In genomic region chr13:66996503-66996902, GRCh38 we compare ENCODE assay signal across 34 cellular contexts.
DNase-seq lines count a peak whose midpoint lies in the region; ATAC-seq and TF ChIP-seq lines count a peak whose summit lies in the region.
"Had no signal": no experiment of that assay in that cellular context is flagged by ENCODE, and none has a peak within 500 bp of the region (broad histone marks: within the 10 kb centered on the region; RNA-seq: fewer than 3 reads in every experiment).

No MANE protein-coding gene starts in this region.

- H4K20me1 ChIP-seq in DND-41 (ENCODE audit: insufficient read depth, low read length) = no peaks in the 10 kb centered on the region

- intact Hi-C loops in dorsolateral prefrontal cortex (cut with DNase I) = loop anchor here (5.0 to 10.0 kb wide), 4 partner anchors 68 to 302 kb away; no protein-coding TSS in a partner anchor

- no peak overlapping the region for H3K4me2 ChIP-seq in DND-41 (ENCODE audit: insufficient read depth, low read length)

- DNase-seq in DND-41 (no peak), NAMALWA (ENCODE audit: low spot score) (peak; percentile 33), dorsolateral prefrontal cortex (no peak), renal cortical epithelial cell (ENCODE audit: low read depth) (peak; percentile 4), mesothelial cell of epicardium (ENCODE audit: low spot score in 2 of 2, unreplicated experiment in 2 of 2) (no peak), type B pancreatic cell (ENCODE audit: extremely low spot score, unreplicated experiment) (no peak)
- DNase-seq: ACHN; activated CD4-positive, alpha-beta T cell treated with anti-CD3 and anti-CD28 coated beads for 4 hours; activated CD8-positive, alpha-beta memory T cell treated with anti-CD3 and anti-CD28 coated beads for 24 hours; activated effector memory CD4-positive, alpha-beta T cell treated with Interleukin-2 at 50 U/mL for 16 hours; anterior cingulate cortex; BE2C; effector CD4-positive, alpha-beta T cell; heart left ventricle; MG63; midbrain; naive thymus-derived CD4-positive, alpha-beta T cell; NCI-H1417 treated with DMSO at 0.1 percent for 48 hours; NCI-H2081 treated with DMSO at 0.1 percent for 48 hours; NCI-H2227 treated with DMSO at 0.1 percent for 48 hours; NCI-H526; Peyer's patch; posterior cingulate gyrus; right cardiac atrium; SHP77; stimulated activated CD4-positive, alpha-beta T cell treated with anti-CD3 and anti-CD28 coated beads, Interleukin-1b, Interleukin-23, amount 100 ng/mL, for 48 hours; T-helper 2 cell had no signal

- no peaks in the 10 kb centered on the region for H3K36me3 ChIP-seq in DND-41 (ENCODE audit: insufficient read depth, low read length)
- H3K36me3 ChIP-seq: BE2C, breast epithelium, heart left ventricle, MG63, neutrophil, Peyer's patch, thoracic aorta had no signal

- H3K4me1 ChIP-seq in DND-41 (ENCODE audit: insufficient read depth, low read length) = peaks cover 38% of the 10 kb centered on the region
- H3K4me1 ChIP-seq: breast epithelium, Peyer's patch had no signal

- H3K4me1 Mint-ChIP-seq in mesothelial cell of epicardium (peaks cover 24% of the 10 kb centered on the region), type B pancreatic cell (ENCODE audit: unreplicated experiment) (peaks cover 4% of the 10 kb centered on the region)

- H3K27ac ChIP-seq in DND-41 (ENCODE audit: low read length) (peak overlapping the region; percentile 56), dorsolateral prefrontal cortex (peak overlapping the region in 50 of 59 donors; percentile 0 to 94 (median 86))
- H3K27ac ChIP-seq: breast epithelium, epithelial cell of prostate, heart left ventricle, neutrophil, Peyer's patch, thoracic aorta had no signal

- no peaks in the 10 kb centered on the region for H3K27me3 Mint-ChIP-seq in mesothelial cell of epicardium (ENCODE audit: low read depth)
- peaks cover 4% of the 10 kb centered on the region for H3K27me3 Mint-ChIP-seq in type B pancreatic cell
- H3K27me3 Mint-ChIP-seq: naive thymus-derived CD4-positive, alpha-beta T cell; stimulated activated naive CD8-positive, alpha-beta T cell treated with anti-CD3 and anti-CD28 coated beads, Interleukin-15, Interleukin-2, amounts not matched to agents 100 ng/mL and 50 ng/mL, for 24 hours had no signal

- H2AFZ ChIP-seq in DND-41 (ENCODE audit: low read depth, low read length) = peak overlapping the region; percentile 46; the same call in 1 of the 2 replicates

- TF ChIP-seq CTCF in DND-41 (IDR thresholded peaks at IDR 0.05; ENCODE audit: borderline replicate concordance, extremely low read depth, low read length, poor library complexity, severe bottlenecking) (no peak), dorsolateral prefrontal cortex (IDR thresholded peaks at IDR 0.05 in 54 of 56, conservative IDR thresholded peaks at IDR 0.05 in 2 of 56; ENCODE audit: low read depth in 1 of 56, partially characterized antibody in 56 of 56) (no peak), mesothelial cell of epicardium (IDR thresholded peaks at IDR 0.05; ENCODE audit: unreplicated experiment) (no peak), type B pancreatic cell (conservative IDR thresholded peaks at IDR 0.05) (no peak)

- H3K4me3 Mint-ChIP-seq in mesothelial cell of epicardium (no peak overlapping the region), type B pancreatic cell (no peak overlapping the region)
- H3K4me3 Mint-ChIP-seq: naive thymus-derived CD4-positive, alpha-beta T cell; stimulated activated naive CD8-positive, alpha-beta T cell treated with anti-CD3 and anti-CD28 coated beads, Interleukin-15, Interleukin-2, amounts not matched to agents 100 ng/mL and 50 ng/mL, for 24 hours had no signal

- H3K9me3 Mint-ChIP-seq in mesothelial cell of epicardium (peaks cover 4% of the 10 kb centered on the region), type B pancreatic cell (peaks cover 4% of the 10 kb centered on the region)

- no peaks in the 10 kb centered on the region for H3K9me3 ChIP-seq in DND-41 (ENCODE audit: insufficient read depth, low read length, severe bottlenecking)
- H3K9me3 ChIP-seq: BE2C, breast epithelium, heart left ventricle, MG63, neutrophil, Peyer's patch, thoracic aorta had no signal

- H3K79me2 ChIP-seq in DND-41 (ENCODE audit: insufficient read depth, low read length) = no peaks in the 10 kb centered on the region

- H3K36me3 Mint-ChIP-seq in mesothelial cell of epicardium (no peaks in the 10 kb centered on the region), type B pancreatic cell (no peaks in the 10 kb centered on the region)
- H3K36me3 Mint-ChIP-seq: naive thymus-derived CD4-positive, alpha-beta T cell had no signal

- H3K9ac ChIP-seq in DND-41 (ENCODE audit: low read depth, low read length) = no peak overlapping the region

- H3K27ac Mint-ChIP-seq in mesothelial cell of epicardium = no peak overlapping the region
- H3K27ac Mint-ChIP-seq in type B pancreatic cell = no peak overlapping the region
- H3K27ac Mint-ChIP-seq: activated naive CD4-positive, alpha-beta T cell treated with anti-CD3 and anti-CD28 coated beads, Interleukin-2, amount 50 U/mL, for 72 hours; naive thymus-derived CD4-positive, alpha-beta T cell had no signal

- ATAC-seq in DND-41 (ENCODE audit: insufficient read depth, low read depth) (no peak), GM21360 (IDR thresholded peaks at IDR 0.05; ENCODE audit: unreplicated experiment) (no peak)
- ATAC-seq: activated naive CD4-positive, alpha-beta T cell treated with anti-CD3 and anti-CD28 coated beads, Interleukin-2, amount 50 U/mL, for 72 hours; heart left ventricle; naive thymus-derived CD4-positive, alpha-beta T cell; right cardiac atrium had no signal

- H3K4me3 ChIP-seq in DND-41 (ENCODE audit: low read depth in 1 of 2, low read length in 2 of 2) (no peak overlapping the region), dorsolateral prefrontal cortex (no peak overlapping the region)
- H3K4me3 ChIP-seq: breast epithelium, heart left ventricle, MG63, Peyer's patch, thoracic aorta had no signal

- H3K27me3 ChIP-seq in DND-41 (ENCODE audit: insufficient read depth, low read length, poor library complexity) (no peaks in the 10 kb centered on the region), dorsolateral prefrontal cortex (no peaks in the 10 kb centered on the region)
- H3K27me3 ChIP-seq: BE2C, breast epithelium, heart left ventricle, MG63, neutrophil, Peyer's patch had no signal

Comparison
In these comparisons a context has a peak if more than half of its experiments do, and no peak if none do; other contexts are left out.
1. DNase-seq: peak in NAMALWA (single experiment) and renal cortical epithelial cell (single experiment); none in DND-41 (single experiment), dorsolateral prefrontal cortex (0 of 10), mesothelial cell of epicardium (0 of 2) and type B pancreatic cell (single experiment).